ENCODE assay signal across 20 cellular contexts in genomic region chr9:126974604-126975003, GRCh38.
"Had no signal": no experiment of that assay in that cellular context is flagged by ENCODE, and none has a peak within 500 bp of the region (broad histone marks: within the 10 kb centered on the region; RNA-seq: fewer than 3 reads in every experiment).

No MANE protein-coding gene starts in this region.

- H3K27ac ChIP-seq: RWPE1 had no signal

- H3K4me3 ChIP-seq: MG63 had no signal

- H3K27me3 ChIP-seq: MG63 had no signal

- ATAC-seq: HepG2 had no signal

- FAIRE-seq: HepG2 had no signal

- H3K36me3 ChIP-seq: MG63 had no signal

- H3K9ac ChIP-seq: SK-N-SH had no signal

- DNase-seq: IMR-90, MG63, NCI-H1092, NCI-H1105 treated with DMSO at 0.1 percent for 48 hours, NCI-H1417 treated with DMSO at 0.1 percent for 48 hours, NCI-H146, NCI-H187, NCI-H2029, NCI-H2081 treated with DMSO at 0.1 percent for 48 hours, NCI-H2171, NCI-H226, NCI-H446, NCI-H510A, NCI-H524 treated with DMSO at 0.1 percent for 48 hours, NCI-H69, NCI-H774, SHP77, SK-N-SH had no signal

- H3K9me3 ChIP-seq: MG63, SK-N-SH had no signal

- H3K4me2 ChIP-seq: SK-N-SH had no signal
